ENCODE assay signal across 9 cellular contexts in genomic region chr12:53975019-53975815, GRCh38. TPM values are rescaled to one million over a fixed set of nuclear protein-coding genes. Genes with fewer than 3 reads are reported as not detected.
DNase-seq lines count a peak whose midpoint lies in the region; ATAC-seq and TF ChIP-seq lines count a peak whose summit lies in the region.
"Had no signal": no experiment of that assay in that cellular context is flagged by ENCODE, and none has a peak within 500 bp of the region (broad histone marks: within the 10 kb centered on the region; RNA-seq: fewer than 3 reads in every experiment).

No MANE protein-coding gene starts in this region.

- H3K4me3 Mint-ChIP-seq in CD4-positive, alpha-beta memory T cell: peak overlapping the region; percentile 38 to 83 (median 66)
- H3K4me3 Mint-ChIP-seq in chondrocyte (ENCODE audit: unreplicated experiment) (peak overlapping the region; percentile 16), osteocyte (ENCODE audit: unreplicated experiment) (peak overlapping the region; percentile 52)

- no peaks in the 10 kb centered on the region for H3K79me2 ChIP-seq in KMS-11 (ENCODE audit: insufficient read depth, low read depth)

- intact Hi-C loops in CD4-positive, alpha-beta memory T cell (cut with micrococcal nuclease): loop anchor here (2.0 kb wide), 1 partner anchor 22 kb away; no protein-coding TSS in a partner anchor

- H3K27ac Mint-ChIP-seq in CD4-positive, alpha-beta memory T cell: peak overlapping the region in 4 of 7 donors; percentile 25 to 82 (median 76)
- H3K27ac Mint-ChIP-seq in chondrocyte (ENCODE audit: unreplicated experiment): no peak overlapping the region
- no peak overlapping the region for H3K27ac Mint-ChIP-seq in osteocyte (ENCODE audit: unreplicated experiment)

- H3K36me3 Mint-ChIP-seq in CD4-positive, alpha-beta memory T cell: peaks cover 5 to 6% of the 10 kb centered on the region in 2 donors
- peaks cover 5% of the 10 kb centered on the region for H3K36me3 Mint-ChIP-seq in chondrocyte (ENCODE audit: low read depth)
- H3K36me3 Mint-ChIP-seq in osteocyte (ENCODE audit: unreplicated experiment): no peaks in the 10 kb centered on the region

- no peak overlapping the region for H3K4me3 ChIP-seq in CD4-positive, alpha-beta memory T cell (ENCODE audit: low read length in 2 of 2)
- H3K4me3 ChIP-seq in KMS-11 (IDR thresholded peaks at IDR 0.05; ENCODE audit: insufficient read depth, low read depth, low read length): no peak overlapping the region

- no peaks in the 10 kb centered on the region for H3K36me3 ChIP-seq in CD4-positive, alpha-beta memory T cell (ENCODE audit: insufficient read depth, low read length)
- H3K36me3 ChIP-seq in KMS-11 (ENCODE audit: insufficient read depth): no peaks in the 10 kb centered on the region

- H3K9me3 Mint-ChIP-seq in CD4-positive, alpha-beta memory T cell: peaks cover 0 to 26% (median 13%) of the 10 kb centered on the region in 8 donors
- H3K9me3 Mint-ChIP-seq in chondrocyte (ENCODE audit: low read depth) (no peaks in the 10 kb centered on the region), osteocyte (ENCODE audit: unreplicated experiment) (no peaks in the 10 kb centered on the region)

- peaks cover 92% of the 10 kb centered on the region for H3K27me3 ChIP-seq in CD4-positive, alpha-beta memory T cell (ENCODE audit: insufficient read depth, low read length)
- peaks cover 98% of the 10 kb centered on the region for H3K27me3 ChIP-seq in KMS-11 (ENCODE audit: insufficient read depth, low read depth)

- H3K9me3 ChIP-seq in CD4-positive, alpha-beta memory T cell (ENCODE audit: control insufficient read depth in 1 of 2, low read length in 2 of 2): no peaks in the 10 kb centered on the region

- TF ChIP-seq CTCF in KMS-11 (conservative IDR thresholded peaks at IDR 0.05; ENCODE audit: low read depth, low read length): no peak
- no peak for TF ChIP-seq CTCF in chondrocyte (IDR thresholded peaks at IDR 0.05)
- TF ChIP-seq CTCF in osteocyte (IDR thresholded peaks at IDR 0.05): no peak

- DNase-seq in CD4-positive, alpha-beta memory T cell: no peak
- DNase-seq in chondrocyte (ENCODE audit: low spot score) (no peak), osteocyte (ENCODE audit: extremely low spot score, unreplicated experiment) (no peak), AML-193 (lab: John Stamatoyannopoulos, UW) (no peak)
- DNase-seq: T-helper 9 cell had no signal

- no peaks in the 10 kb centered on the region for H4K20me1 ChIP-seq in KMS-11 (ENCODE audit: insufficient read depth)

- H3K4me1 Mint-ChIP-seq in CD4-positive, alpha-beta memory T cell: peaks cover 4 to 36% (median 18%) of the 10 kb centered on the region in 4 donors
- peaks cover 16% of the 10 kb centered on the region for H3K4me1 Mint-ChIP-seq in chondrocyte (ENCODE audit: low read depth)
- H3K4me1 Mint-ChIP-seq in osteocyte (ENCODE audit: unreplicated experiment): peaks cover 15% of the 10 kb centered on the region

- H3K4me2 ChIP-seq in KMS-11: peak overlapping the region; percentile 7; the same call in 1 of the 2 replicates

- peaks cover 30% of the 10 kb centered on the region for H3K4me1 ChIP-seq in CD4-positive, alpha-beta memory T cell (ENCODE audit: insufficient read depth, low read length)
- H3K4me1 ChIP-seq in KMS-11 (ENCODE audit: low read depth, poor library complexity, severe bottlenecking): peaks cover 13% of the 10 kb centered on the region

- ATAC-seq in GM18909 (IDR thresholded peaks at IDR 0.05; ENCODE audit: poor library complexity, unreplicated experiment) (no peak), HG03135 (IDR thresholded peaks at IDR 0.05; ENCODE audit: unreplicated experiment) (no peak), GM18870 (IDR thresholded peaks at IDR 0.05; ENCODE audit: unreplicated experiment) (no peak)

- POLR2A ChIA-PET in CD4-positive, alpha-beta memory T cell (lab: Charles Lee; ENCODE audit: partially characterized antibody): interaction anchor here (0.7 kb wide), 1 partner anchor 1522 kb away, joined by 3 read pairs; no protein-coding TSS in a partner anchor

- H3K27me3 Mint-ChIP-seq in CD4-positive, alpha-beta memory T cell: peaks cover 72 to 77% of the 10 kb centered on the region in 2 donors
- peaks cover 83% of the 10 kb centered on the region for H3K27me3 Mint-ChIP-seq in chondrocyte (ENCODE audit: low read depth)
- H3K27me3 Mint-ChIP-seq in osteocyte (ENCODE audit: unreplicated experiment): peaks cover 90% of the 10 kb centered on the region

- no peak overlapping the region for H3K9ac ChIP-seq in KMS-11

- no peak overlapping the region for H3K27ac ChIP-seq in CD4-positive, alpha-beta memory T cell (ENCODE audit: low read depth, low read length)
- no peak overlapping the region for H3K27ac ChIP-seq in KMS-11

- peak overlapping the region; percentile 19; the same call in 1 of the 2 replicates for H2AFZ ChIP-seq in KMS-11 (ENCODE audit: low read depth)

- CTCF ChIA-PET in CD4-positive, alpha-beta memory T cell (lab: Charles Lee; ENCODE audit: partially characterized antibody): no interaction called here

RNA-seq across cellular contexts. Expression of gene HOTAIR, which starts 0.5 kb away (rescaled TPM):
- total RNA-seq in CD4-positive, alpha-beta memory T cell: not detected
- not detected for polyA plus RNA-seq in CD4-positive, alpha-beta memory T cell
- total RNA-seq in chondrocyte: not detected in 3 replicates
- total RNA-seq in osteocyte: not detected in 2 replicates

RNA-seq across cellular contexts. Expression of gene HOXC11, which starts 2.3 kb away (rescaled TPM):
- total RNA-seq in CD4-positive, alpha-beta memory T cell: not detected
- polyA plus RNA-seq in CD4-positive, alpha-beta memory T cell: not detected
- total RNA-seq in chondrocyte (not detected in 3 replicates), osteocyte (not detected in 2 replicates)

RNA-seq across cellular contexts. Expression of gene HOXC10, which starts 9.7 kb away (rescaled TPM):
- not detected for total RNA-seq in CD4-positive, alpha-beta memory T cell
- not detected for polyA plus RNA-seq in CD4-positive, alpha-beta memory T cell
- total RNA-seq in chondrocyte (not detected in 3 replicates), osteocyte (not detected in 2 replicates)

RNA-seq across cellular contexts. Expression of gene HOXC12, which starts 20.5 kb away (rescaled TPM):
- not detected for total RNA-seq in CD4-positive, alpha-beta memory T cell
- not detected for polyA plus RNA-seq in CD4-positive, alpha-beta memory T cell
- total RNA-seq in chondrocyte (not detected in 3 replicates), osteocyte (not detected in 2 replicates)

RNA-seq across cellular contexts. Expression of gene HOXC9, which starts 24.7 kb away (rescaled TPM):
- total RNA-seq in CD4-positive, alpha-beta memory T cell: not detected
- polyA plus RNA-seq in CD4-positive, alpha-beta memory T cell: not detected
- total RNA-seq in chondrocyte (not detected in 3 replicates), osteocyte (not detected in 2 replicates)

Comparison
In these comparisons a context has a peak if more than half of its experiments do, and no peak if none do; other contexts are left out.
1. H3K27ac Mint-ChIP-seq: peak in CD4-positive, alpha-beta memory T cell (4 of 7); none in chondrocyte (single experiment) and osteocyte (single experiment).
2. H3K4me3 Mint-ChIP-seq: peak in every context shown above with its lines; median percentile 66 in CD4-positive, alpha-beta memory T cell; 52 in osteocyte; 16 in chondrocyte.